21 cellular contexts compared by ENCODE assay signal in the genomic region with DNA sequence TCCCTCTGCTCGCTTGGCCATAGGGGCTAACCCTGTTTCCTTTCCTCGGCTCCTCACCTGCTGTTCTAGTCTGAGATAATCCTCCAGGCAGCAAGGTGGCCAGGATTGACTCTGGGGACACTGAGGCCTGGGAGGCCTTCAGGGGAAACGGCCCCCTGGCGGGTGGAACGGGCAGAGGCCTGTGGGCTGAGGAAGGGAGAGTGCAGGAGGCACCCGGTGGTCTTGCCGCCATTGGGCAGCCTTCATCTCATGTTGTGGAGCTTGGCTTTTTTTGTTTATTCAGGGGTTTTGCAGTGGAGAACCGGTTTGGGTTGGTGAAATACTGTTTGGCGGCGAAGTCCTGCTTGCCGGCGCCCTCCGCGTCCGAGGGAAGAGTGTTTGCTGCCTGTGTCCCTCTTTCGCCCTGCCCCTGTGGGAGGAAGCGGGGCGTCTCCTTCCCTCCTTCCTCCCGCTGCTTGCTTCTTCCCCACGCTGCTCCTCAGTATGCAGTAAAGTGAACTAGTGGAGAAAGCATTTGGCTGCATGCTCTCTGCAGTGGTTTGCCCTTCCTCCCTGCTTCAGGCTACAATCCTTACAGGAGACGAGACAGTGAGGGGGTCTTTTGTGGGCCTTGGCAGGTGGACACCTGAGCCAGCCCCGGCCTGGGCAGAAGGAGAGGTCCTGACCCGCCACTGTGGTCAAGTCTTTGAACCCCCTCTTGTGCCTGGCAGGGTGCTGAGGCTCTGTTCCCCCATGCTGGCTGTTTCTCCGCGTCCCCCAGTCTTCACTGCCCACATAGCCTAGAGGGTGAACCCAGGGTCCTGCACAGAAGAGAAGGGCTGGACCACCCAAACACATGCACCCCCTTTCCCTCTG. TPM values are rescaled to one million over a fixed set of nuclear protein-coding genes. Genes with fewer than 3 reads are reported as not detected.
DNase-seq lines count a peak whose midpoint lies in the region; ATAC-seq and TF ChIP-seq lines count a peak whose summit lies in the region.
"Had no signal": no experiment of that assay in that cellular context is flagged by ENCODE, and none has a peak within 500 bp of the region (broad histone marks: within the 10 kb centered on the region; RNA-seq: fewer than 3 reads in every experiment).

No MANE protein-coding gene starts in this region.

- WGBS in IMR-90 (ENCODE audit: extremely low coverage in 2 of 2, insufficient read length in 1 of 2), 2 experiments, result 100% methylated on average over 3 of the region's 25 CpGs; no CpG with 5 or more reads in 1 of the 2 experiments
- whole genome bisulfite sequencing in endodermal cell (ENCODE audit: insufficient coverage in 1 of 2, insufficient read length in 1 of 2), 2 experiments, result 94 to 95% methylated on average over 11 to 25 of the region's 25 CpGs

- no peak overlapping the region for H2AK5ac ChIP-seq in IMR-90 (ENCODE audit: low read depth, low read length)

- no peak overlapping the region for H3K56ac ChIP-seq in IMR-90 (ENCODE audit: extremely low read depth, insufficient read depth, low read length)

- intact Hi-C loops in IMR-90 (cut with micrococcal nuclease) (no loop called here), posterior vena cava (cut with DNase I) (no loop called here)
- intact Hi-C loops in activated T-helper 2 cell treated with anti-CD3 and anti-CD28 coated beads, Interferon-gamma antibody, Interleukin-2, Interleukin-4, amounts not matched to agents 10 μg/mL and 5 μg/mL and 100 μg/mL, durations not matched to agents 14 hours and 24 hours and 36 hours (cut with micrococcal nuclease), result no loop called here

- no peak overlapping the region for H2BK120ac ChIP-seq in IMR-90 (ENCODE audit: low read depth, low read length)

- no peak overlapping the region for H2BK15ac ChIP-seq in IMR-90 (ENCODE audit: low read depth, low read length)

- no peak for DNase-seq in GM23338 (ENCODE audit: low spot score)
- no peak for DNase-seq in IMR-90
- DNase-seq in endodermal cell, result no peak
- DNase-seq in posterior vena cava (ENCODE audit: low spot score), result peak; percentile 55
- DNase-seq in activated T-helper 2 cell treated with anti-CD3 and anti-CD28 coated beads, Interferon-gamma antibody, Interleukin-2, Interleukin-4, amounts not matched to agents 10 μg/mL and 5 μg/mL and 100 μg/mL, durations not matched to agents 14 hours and 24 hours and 36 hours (ENCODE audit: low spot score), result no peak
- no peak for DNase-seq in NCI-H510A (lab: John Stamatoyannopoulos, UW)
- DNase-seq in NCI-H446 treated with DMSO at 0.1 percent for 48 hours (lab: John Stamatoyannopoulos, UW), result no peak
- DNase-seq: CD4-positive, CD25-positive, alpha-beta regulatory T cell; COR-L47; DMS79 treated with DMSO at 0.1 percent for 48 hours; GOT3; NCI-H1092 treated with DMSO at 0.1 percent for 48 hours; NCI-H1436 treated with DMSO at 0.1 percent for 48 hours; NCI-H2029; NCI-H345; NCI-H526; SJCRH30 had no signal

- H3K23ac ChIP-seq in IMR-90 (ENCODE audit: low read depth, low read length), result no peak overlapping the region

- H2BK5ac ChIP-seq in IMR-90 (ENCODE audit: low read depth, low read length, poor library complexity, severe bottlenecking), result no peak overlapping the region

- no peak overlapping the region for H3K9ac ChIP-seq in IMR-90 (ENCODE audit: low read depth, low read length)
- no peak overlapping the region for H3K9ac ChIP-seq in endodermal cell (ENCODE audit: extremely low read depth, low read length, poor library complexity, severe bottlenecking)
- H3K9ac ChIP-seq: KMS-11 had no signal

- H3K4me1 ChIP-seq in GM23338 (ENCODE audit: insufficient read depth) (peaks cover 23% of the 10 kb centered on the region), IMR-90 (ENCODE audit: control insufficient read depth, insufficient read depth, low read length) (no peaks in the 10 kb centered on the region), endodermal cell (ENCODE audit: control insufficient read depth, insufficient read depth, low read length) (no peaks in the 10 kb centered on the region)

- dilution Hi-C loops in IMR-90 (cut with HindIII; ENCODE audit: low sequenced_read_pairs, unreplicated experiment), result no loop called here

- POLR2A ChIA-PET in IMR-90 (lab: Charles Lee; ENCODE audit: unreplicated experiment), result no interaction called here

- peaks cover 56% of the 10 kb centered on the region for H3K36me3 Mint-ChIP-seq in GM23338 (ENCODE audit: low read depth)
- peaks cover 55% of the 10 kb centered on the region for H3K36me3 Mint-ChIP-seq in endodermal cell (ENCODE audit: low read depth)
- H3K36me3 Mint-ChIP-seq in activated T-helper 2 cell treated with anti-CD3 and anti-CD28 coated beads, Interferon-gamma antibody, Interleukin-2, Interleukin-4, amounts not matched to agents 10 μg/mL and 5 μg/mL and 100 μg/mL, durations not matched to agents 14 hours and 24 hours and 36 hours (ENCODE audit: low read depth), result peaks cover 30% of the 10 kb centered on the region

- H3K4ac ChIP-seq in IMR-90 (ENCODE audit: low read depth, low read length), result no peak overlapping the region

- 0 out of 2 replicates have a peak, but pooled peaks cover 4% of the 10 kb centered on the region for H3F3A ChIP-seq in GM23338 (replicated peaks; ENCODE audit: low read depth)

- no peak overlapping the region for H3K4me3 ChIP-seq in GM23338
- H3K4me3 ChIP-seq in IMR-90 (ENCODE audit: insufficient read depth, low read depth, low read length), result no peak overlapping the region
- H3K4me3 ChIP-seq in endodermal cell (ENCODE audit: low read length), result no peak overlapping the region
- H3K4me3 ChIP-seq: GM12878, SJCRH30 had no signal

- no peaks in the 10 kb centered on the region; a peak in 1 of 4 replicates for H3K79me1 ChIP-seq in IMR-90 (ENCODE audit: low read depth in 1 of 2, low read length in 2 of 2)

- H3K27ac ChIP-seq in GM23338 (ENCODE audit: low read depth) (no peak overlapping the region), IMR-90 (ENCODE audit: insufficient read depth, low read length) (no peak overlapping the region), endodermal cell (ENCODE audit: low read depth, low read length) (no peak overlapping the region)
- H3K27ac ChIP-seq: KMS-11 had no signal

- H3K18ac ChIP-seq in IMR-90 (ENCODE audit: low read depth, low read length), result no peak overlapping the region

- in situ Hi-C loops in IMR-90 (cut with MboI; ENCODE audit: low sequenced_read_pairs), result no loop called here

- H3K4me2 ChIP-seq in GM23338 (no peak overlapping the region), IMR-90 (ENCODE audit: low read depth, low read length) (no peak overlapping the region)
- H3K4me2 ChIP-seq: KMS-11 had no signal

- H3K79me2 ChIP-seq in GM23338 (replicated peaks; ENCODE audit: insufficient read depth), result no peaks in the 10 kb centered on the region

- no peak overlapping the region for H2AFZ ChIP-seq in GM23338
- H2AFZ ChIP-seq in IMR-90 (replicated peaks; ENCODE audit: low read length, poor library complexity), result peak overlapping the region; percentile 58

- H3K36me3 ChIP-seq in GM23338 (ENCODE audit: insufficient read depth), result peaks cover 10% of the 10 kb centered on the region
- H3K36me3 ChIP-seq in IMR-90 (ENCODE audit: control insufficient read depth, insufficient read depth, low read length), result peaks cover 76% of the 10 kb centered on the region
- peaks cover 81% of the 10 kb centered on the region for H3K36me3 ChIP-seq in endodermal cell (ENCODE audit: control insufficient read depth, insufficient read depth, low read length)

- H3K9me3 Mint-ChIP-seq in GM23338 (no peaks in the 10 kb centered on the region), endodermal cell (no peaks in the 10 kb centered on the region)
- H3K9me3 Mint-ChIP-seq in activated T-helper 2 cell treated with anti-CD3 and anti-CD28 coated beads, Interferon-gamma antibody, Interleukin-2, Interleukin-4, amounts not matched to agents 10 μg/mL and 5 μg/mL and 100 μg/mL, durations not matched to agents 14 hours and 24 hours and 36 hours, result no peaks in the 10 kb centered on the region
- H3K9me3 Mint-ChIP-seq: CD4-positive, CD25-positive, alpha-beta regulatory T cell had no signal

- no peak overlapping the region for H4K5ac ChIP-seq in IMR-90 (ENCODE audit: low read depth, low read length)

- peaks cover 11% of the 10 kb centered on the region for H3K27me3 Mint-ChIP-seq in GM23338 (ENCODE audit: insufficient read depth, low read depth, poor library complexity)
- H3K27me3 Mint-ChIP-seq in endodermal cell (ENCODE audit: insufficient read depth), result no peaks in the 10 kb centered on the region
- no peaks in the 10 kb centered on the region for H3K27me3 Mint-ChIP-seq in activated T-helper 2 cell treated with anti-CD3 and anti-CD28 coated beads, Interferon-gamma antibody, Interleukin-2, Interleukin-4, amounts not matched to agents 10 μg/mL and 5 μg/mL and 100 μg/mL, durations not matched to agents 14 hours and 24 hours and 36 hours (ENCODE audit: low read depth)
- H3K27me3 Mint-ChIP-seq: CD4-positive, CD25-positive, alpha-beta regulatory T cell had no signal

- no peaks in the 10 kb centered on the region for H3K9me3 ChIP-seq in IMR-90 (ENCODE audit: control insufficient read depth, insufficient read depth, low read length)
- H3K9me3 ChIP-seq in endodermal cell (ENCODE audit: control insufficient read depth, low read length), result no peaks in the 10 kb centered on the region
- H3K9me3 ChIP-seq: SJCRH30 had no signal

- no peak overlapping the region for H2BK20ac ChIP-seq in IMR-90 (ENCODE audit: low read depth, low read length)

- peak; percentile 18; a peak in 1 of 4 replicates for TF ChIP-seq CTCF in GM23338 (conservative IDR thresholded peaks at IDR 0.05; ENCODE audit: low read depth in 2 of 2)
- TF ChIP-seq CTCF in IMR-90 (conservative IDR thresholded peaks at IDR 0.05; ENCODE audit: low read depth, low read length), result no peak
- peak; percentile 20 for TF ChIP-seq CTCF in endodermal cell (conservative IDR thresholded peaks at IDR 0.05)

- no peaks in the 10 kb centered on the region; the same call in 1 of the 2 replicates for H4K20me1 ChIP-seq in GM23338 (replicated peaks; ENCODE audit: insufficient read depth)
- H4K20me1 ChIP-seq in IMR-90 (ENCODE audit: insufficient read depth, low read length), result no peaks in the 10 kb centered on the region; the same call in 1 of the 2 replicates

- no peak overlapping the region for H4K8ac ChIP-seq in IMR-90 (ENCODE audit: low read depth in 2 of 2, low read length in 2 of 2)

- peaks cover 3% of the 10 kb centered on the region; the same call in 1 of the 2 replicates for H3K9me1 ChIP-seq in IMR-90 (ENCODE audit: insufficient read depth, low read length)

- no peak for TF ChIP-seq RAD21 in IMR-90 (IDR thresholded peaks at IDR 0.05; ENCODE audit: low read length)

- no peaks in the 10 kb centered on the region for H3K9me2 ChIP-seq in GM23338 (ENCODE audit: insufficient read depth)

- H3K4me3 Mint-ChIP-seq in GM23338, result no peak overlapping the region
- H3K4me3 Mint-ChIP-seq in endodermal cell, result no peak overlapping the region
- H3K4me3 Mint-ChIP-seq in activated T-helper 2 cell treated with anti-CD3 and anti-CD28 coated beads, Interferon-gamma antibody, Interleukin-2, Interleukin-4, amounts not matched to agents 10 μg/mL and 5 μg/mL and 100 μg/mL, durations not matched to agents 14 hours and 24 hours and 36 hours (ENCODE audit: low read depth), result no peak overlapping the region
- H3K4me3 Mint-ChIP-seq: CD4-positive, CD25-positive, alpha-beta regulatory T cell had no signal

- no peak overlapping the region for H3K14ac ChIP-seq in IMR-90 (replicated peaks; ENCODE audit: low read depth, low read length)

- no TSS peak for BruUV-seq in IMR-90 (replicated peaks; lab: Mats Ljungman, UMichigan)

- H4K91ac ChIP-seq in IMR-90 (ENCODE audit: insufficient read depth, low read depth, low read length), result no peak overlapping the region

- H3K4me1 Mint-ChIP-seq in GM23338 (peaks cover 26% of the 10 kb centered on the region), endodermal cell (no peaks in the 10 kb centered on the region)
- H3K4me1 Mint-ChIP-seq in activated T-helper 2 cell treated with anti-CD3 and anti-CD28 coated beads, Interferon-gamma antibody, Interleukin-2, Interleukin-4, amounts not matched to agents 10 μg/mL and 5 μg/mL and 100 μg/mL, durations not matched to agents 14 hours and 24 hours and 36 hours (ENCODE audit: low read depth), result no peaks in the 10 kb centered on the region
- H3K4me1 Mint-ChIP-seq: CD4-positive, CD25-positive, alpha-beta regulatory T cell had no signal

- ATAC-seq in GM23338, result no peak
- no peak for ATAC-seq in IMR-90 (ENCODE audit: low read depth)
- ATAC-seq: GM12878 had no signal

- CTCF ChIA-PET in IMR-90 (lab: Yijun Ruan, JAX), result no interaction called here

- no peak for TF ChIP-seq POLR2A in IMR-90 (IDR thresholded peaks at IDR 0.05; ENCODE audit: low read depth, low read length)

- H3K27ac Mint-ChIP-seq in GM23338, result no peak overlapping the region
- no peak overlapping the region for H3K27ac Mint-ChIP-seq in endodermal cell
- H3K27ac Mint-ChIP-seq in activated T-helper 2 cell treated with anti-CD3 and anti-CD28 coated beads, Interferon-gamma antibody, Interleukin-2, Interleukin-4, amounts not matched to agents 10 μg/mL and 5 μg/mL and 100 μg/mL, durations not matched to agents 14 hours and 24 hours and 36 hours, result no peak overlapping the region
- H3K27ac Mint-ChIP-seq: CD4-positive, CD25-positive, alpha-beta regulatory T cell had no signal

- no peak overlapping the region for H2AK9ac ChIP-seq in IMR-90 (replicated peaks; ENCODE audit: low read depth, low read length, poor library complexity)

- H3K27me3 ChIP-seq in GM23338 (ENCODE audit: insufficient read depth) (no peaks in the 10 kb centered on the region), IMR-90 (ENCODE audit: control insufficient read depth, insufficient read depth, low read length) (no peaks in the 10 kb centered on the region), endodermal cell (ENCODE audit: control insufficient read depth, insufficient read depth, low read length, poor library complexity, severe bottlenecking) (no peaks in the 10 kb centered on the region)
- H3K27me3 ChIP-seq: SJCRH30 had no signal

RNA-seq across cellular contexts. Expression of gene PRDM12, which starts 30.8 kb away (rescaled TPM):
- 0.78 TPM in 1 of 2 replicates, not detected in the other for total RNA-seq in GM23338 (2014; rRNA removed; shearing (Covaris generic))
- polyA plus RNA-seq in GM23338 (2016; fragmentation: Nextera tagmentation; extraction: Ambion mirVana) (0.11 and 0.14 TPM in 2 replicates), IMR-90 (2012; rRNA removed) (not detected in 2 replicates)
- total RNA-seq in IMR-90 (2012; rRNA removed) (not detected in 2 replicates), endodermal cell (not detected), posterior vena cava (not detected)
- 0.01 and 0.04 TPM in 2 replicates for polyA plus RNA-seq in IMR-90 (2012; cell fraction: cytosol; rRNA removed)
- polyA plus RNA-seq in IMR-90 (2012; cell fraction: nucleus; rRNA removed; ENCODE audit: low replicate concordance), result 0.02 TPM in 2 replicates
- polyA plus RNA-seq in endodermal cell (2013, experiment 1 of 2), result 5.8 TPM
- 5.3 TPM for polyA plus RNA-seq in endodermal cell (2013, experiment 2 of 2)
- 0.21 and 0.28 TPM in 2 replicates for total RNA-seq in activated T-helper 2 cell treated with anti-CD3 and anti-CD28 coated beads, Interferon-gamma antibody, Interleukin-2, Interleukin-4, amounts not matched to agents 10 μg/mL and 5 μg/mL and 100 μg/mL, durations not matched to agents 14 hours and 24 hours and 36 hours
- total RNA-seq: A673; CD4-positive, CD25-positive, alpha-beta regulatory T cell; GM12878 had no signal
- polyA plus RNA-seq: BJ, GM12878 had no signal

RNA-seq across cellular contexts. Expression of gene FUBP3, which starts 54.2 kb away (rescaled TPM):
- 63.4 and 74.8 TPM in 2 replicates for total RNA-seq in GM23338 (2014; rRNA removed; shearing (Covaris generic))
- polyA plus RNA-seq in GM23338 (2016; fragmentation: Nextera tagmentation; extraction: Ambion mirVana) (38.0 and 42.5 TPM in 2 replicates), IMR-90 (2012; rRNA removed) (44.4 and 50.1 TPM in 2 replicates)
- total RNA-seq in IMR-90 (2012; rRNA removed) (32.3 and 41.9 TPM in 2 replicates), endodermal cell (10 to 100 TPM; 74.3 to 76.3 TPM), posterior vena cava (10 to 100 TPM; 35.9 to 39.2 TPM)
- 15.5 and 26.8 TPM in 2 replicates for polyA plus RNA-seq in IMR-90 (2012; cell fraction: cytosol; rRNA removed)
- polyA plus RNA-seq in IMR-90 (2012; cell fraction: nucleus; rRNA removed; ENCODE audit: low replicate concordance), result 41.3 and 67.9 TPM in 2 replicates
- 60.9 TPM for polyA plus RNA-seq in endodermal cell (2013, experiment 1 of 2)
- polyA plus RNA-seq in endodermal cell (2013, experiment 2 of 2), result 59.4 TPM
- 46.9 and 50.6 TPM in 2 replicates for total RNA-seq in activated T-helper 2 cell treated with anti-CD3 and anti-CD28 coated beads, Interferon-gamma antibody, Interleukin-2, Interleukin-4, amounts not matched to agents 10 μg/mL and 5 μg/mL and 100 μg/mL, durations not matched to agents 14 hours and 24 hours and 36 hours
